Comparison of ENCODE assay signal across 8 cellular contexts in genomic region chr5:134527156-134527960, GRCh38. TPM values are rescaled to one million over a fixed set of nuclear protein-coding genes. Genes with fewer than 3 reads are reported as not detected.
DNase-seq lines count a peak whose midpoint lies in the region; ATAC-seq and TF ChIP-seq lines count a peak whose summit lies in the region.

No MANE protein-coding gene starts in this region.

- ATAC-seq in GM21526 (IDR thresholded peaks at IDR 0.05; ENCODE audit: low FRiP score, unreplicated experiment) = peak; percentile 40
- peak; percentile 73 to 83 for ATAC-seq in natural killer cell treated with Interleukin-12 subunit alpha and Interleukin-12 subunit beta and Interleukin-15 and Interleukin-18, amount 100 ng/mL, for 72 hours
- peak; percentile 61 for ATAC-seq in stimulated activated naive CD8-positive, alpha-beta T cell treated with anti-CD3 and anti-CD28 coated beads, Interleukin-15, Interleukin-2, amounts not matched to agents 100 U/mL and 50 U/mL, for 24 hours

- peak; percentile 96 for DNase-seq in DMS 273 (lab: John Stamatoyannopoulos, UW; ENCODE audit: unreplicated experiment)
- peak; percentile 88 for DNase-seq in RKO (ENCODE audit: low spot score)
- peak; percentile 61 for DNase-seq in activated T-helper 2 cell treated with anti-CD3 and anti-CD28 coated beads, Interferon-gamma antibody, Interleukin-2, Interleukin-4, amounts not matched to agents 10 μg/mL and 5 μg/mL and 100 μg/mL, durations not matched to agents 14 hours and 24 hours and 36 hours (ENCODE audit: low spot score)
- peak; percentile 77 for DNase-seq in fibroblast of peridontal ligament (ENCODE audit: extremely low read depth)
- DNase-seq in natural killer cell treated with Interleukin-12 subunit alpha and Interleukin-12 subunit beta and Interleukin-15 and Interleukin-18, amount 100 ng/mL, for 72 hours (ENCODE audit: low spot score) = peak; percentile 88
- DNase-seq in stimulated activated naive CD8-positive, alpha-beta T cell treated with anti-CD3 and anti-CD28 coated beads, Interleukin-15, Interleukin-2, amounts not matched to agents 100 U/mL and 50 U/mL, for 24 hours = peak; percentile 89

- peak; percentile 46; the same call in 1 of the 2 replicates for TF ChIP-seq RAD21 in Ishikawa (IDR thresholded peaks at IDR 0.05; ENCODE audit: low read depth)

- peaks cover 7% of the 10 kb centered on the region for H3K36me3 Mint-ChIP-seq in activated T-helper 2 cell treated with anti-CD3 and anti-CD28 coated beads, Interferon-gamma antibody, Interleukin-2, Interleukin-4, amounts not matched to agents 10 μg/mL and 5 μg/mL and 100 μg/mL, durations not matched to agents 14 hours and 24 hours and 36 hours (ENCODE audit: low read depth)
- H3K36me3 Mint-ChIP-seq in natural killer cell treated with Interleukin-12 subunit alpha and Interleukin-12 subunit beta and Interleukin-15 and Interleukin-18, amount 100 ng/mL, for 72 hours = no peaks in the 10 kb centered on the region

- peaks cover 25% of the 10 kb centered on the region for H3K4me1 Mint-ChIP-seq in activated T-helper 2 cell treated with anti-CD3 and anti-CD28 coated beads, Interferon-gamma antibody, Interleukin-2, Interleukin-4, amounts not matched to agents 10 μg/mL and 5 μg/mL and 100 μg/mL, durations not matched to agents 14 hours and 24 hours and 36 hours (ENCODE audit: low read depth)
- H3K4me1 Mint-ChIP-seq in natural killer cell treated with Interleukin-12 subunit alpha and Interleukin-12 subunit beta and Interleukin-15 and Interleukin-18, amount 100 ng/mL, for 72 hours (ENCODE audit: low read depth in 2 of 2) = peaks cover 25 to 37% of the 10 kb centered on the region in 2 donors

- TF ChIP-seq EP300 in Ishikawa (IDR thresholded peaks at IDR 0.05; ENCODE audit: borderline replicate concordance) = no peak

- intact Hi-C loops in activated T-helper 2 cell treated with anti-CD3 and anti-CD28 coated beads, Interferon-gamma antibody, Interleukin-2, Interleukin-4, amounts not matched to agents 10 μg/mL and 5 μg/mL and 100 μg/mL, durations not matched to agents 14 hours and 24 hours and 36 hours (cut with micrococcal nuclease) = loop anchor here (1.0 to 10.0 kb wide), 9 partner anchors 17 to 353 kb away; partner anchors contain the start of genes CAMLG, PPP2CA, SKP1 and UBE2B

- no peaks in the 10 kb centered on the region for H3K9me3 Mint-ChIP-seq in activated T-helper 2 cell treated with anti-CD3 and anti-CD28 coated beads, Interferon-gamma antibody, Interleukin-2, Interleukin-4, amounts not matched to agents 10 μg/mL and 5 μg/mL and 100 μg/mL, durations not matched to agents 14 hours and 24 hours and 36 hours
- no peaks in the 10 kb centered on the region for H3K9me3 Mint-ChIP-seq in natural killer cell treated with Interleukin-12 subunit alpha and Interleukin-12 subunit beta and Interleukin-15 and Interleukin-18, amount 100 ng/mL, for 72 hours

- H3K27me3 Mint-ChIP-seq in activated T-helper 2 cell treated with anti-CD3 and anti-CD28 coated beads, Interferon-gamma antibody, Interleukin-2, Interleukin-4, amounts not matched to agents 10 μg/mL and 5 μg/mL and 100 μg/mL, durations not matched to agents 14 hours and 24 hours and 36 hours (ENCODE audit: low read depth) = no peaks in the 10 kb centered on the region
- no peaks in the 10 kb centered on the region for H3K27me3 Mint-ChIP-seq in natural killer cell treated with Interleukin-12 subunit alpha and Interleukin-12 subunit beta and Interleukin-15 and Interleukin-18, amount 100 ng/mL, for 72 hours

- peak overlapping the region; percentile 97 for H3K4me3 Mint-ChIP-seq in activated T-helper 2 cell treated with anti-CD3 and anti-CD28 coated beads, Interferon-gamma antibody, Interleukin-2, Interleukin-4, amounts not matched to agents 10 μg/mL and 5 μg/mL and 100 μg/mL, durations not matched to agents 14 hours and 24 hours and 36 hours (ENCODE audit: low read depth)
- H3K4me3 Mint-ChIP-seq in natural killer cell treated with Interleukin-12 subunit alpha and Interleukin-12 subunit beta and Interleukin-15 and Interleukin-18, amount 100 ng/mL, for 72 hours = peak overlapping the region; percentile 98

- peak overlapping the region; percentile 94 for H3K27ac Mint-ChIP-seq in activated T-helper 2 cell treated with anti-CD3 and anti-CD28 coated beads, Interferon-gamma antibody, Interleukin-2, Interleukin-4, amounts not matched to agents 10 μg/mL and 5 μg/mL and 100 μg/mL, durations not matched to agents 14 hours and 24 hours and 36 hours
- H3K27ac Mint-ChIP-seq in natural killer cell treated with Interleukin-12 subunit alpha and Interleukin-12 subunit beta and Interleukin-15 and Interleukin-18, amount 100 ng/mL, for 72 hours = peak overlapping the region; percentile 44 to 66

TF ChIP-seq in Ishikawa, 13 proteins besides CTCF, POLR2A, EP300 and RAD21:
- TF ChIP-seq NFIC (IDR thresholded peaks at IDR 0.05) (no peak), EGR1 (IDR thresholded peaks at IDR 0.05) (peak; percentile 59; the same call in 1 of the 2 replicates), MAX (IDR thresholded peaks at IDR 0.05) (peak; percentile 30; the same call in 1 of the 2 replicates), CEBPB (IDR thresholded peaks at IDR 0.05) (no peak; the same call in 1 of the 2 replicates), TAF1 (IDR thresholded peaks at IDR 0.05; ENCODE audit: low read depth) (peak; percentile 22; the same call in 1 of the 2 replicates), REST (IDR thresholded peaks at IDR 0.05; ENCODE audit: low read depth) (no peak), TCF12 (IDR thresholded peaks at IDR 0.05; ENCODE audit: low read depth) (no peak), USF1 (IDR thresholded peaks at IDR 0.05) (no peak), TEAD4 (IDR thresholded peaks at IDR 0.05) (no peak), ZBTB7A (IDR thresholded peaks at IDR 0.05; ENCODE audit: low read depth) (0 out of 2 replicates have a peak, but pooled peaks have one; percentile 45), YY1 (IDR thresholded peaks at IDR 0.05; ENCODE audit: low read depth) (0 out of 2 replicates have a peak, but pooled peaks have one; percentile 13), FOXM1 (IDR thresholded peaks at IDR 0.05; ENCODE audit: borderline replicate concordance, low read depth) (no peak), CREB1 (IDR thresholded peaks at IDR 0.05; ENCODE audit: low read depth) (no peak)

RNA-seq across cellular contexts. Expression of gene JADE2, which starts 1.9 kb away (rescaled TPM):
- total RNA-seq in activated T-helper 2 cell treated with anti-CD3 and anti-CD28 coated beads, Interferon-gamma antibody, Interleukin-2, Interleukin-4, amounts not matched to agents 10 μg/mL and 5 μg/mL and 100 μg/mL, durations not matched to agents 14 hours and 24 hours and 36 hours = 76.8 and 81.2 TPM in 2 replicates
- total RNA-seq in natural killer cell treated with Interleukin-12 subunit alpha and Interleukin-12 subunit beta and Interleukin-15 and Interleukin-18, amount 100 ng/mL, for 72 hours = 10 to 100 TPM; 45.2 to 70.8 TPM

Comparison
In these comparisons a context has a peak if more than half of its experiments do, and no peak if none do; other contexts are left out.
1. Peak in every context shown above with its lines: DNase-seq and ATAC-seq.